In the genomic region with DNA sequence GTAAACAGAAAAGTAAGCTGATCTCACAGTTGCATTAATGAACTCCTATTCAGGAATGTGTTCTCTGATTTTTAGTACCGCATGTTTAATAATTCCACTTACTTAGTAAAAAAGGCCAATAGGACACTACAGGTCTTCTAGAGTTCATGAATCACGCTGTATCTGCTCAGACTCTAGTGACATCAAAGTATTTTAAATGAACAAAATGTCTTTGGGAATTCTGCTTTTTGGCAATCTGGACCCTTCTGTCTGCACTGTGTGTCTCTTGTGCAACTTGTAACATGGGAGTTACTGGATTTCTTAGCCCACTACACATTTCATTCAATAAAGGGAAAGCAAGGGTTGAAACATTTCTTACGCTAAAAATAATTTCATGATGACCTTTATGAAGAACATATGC, we compare ENCODE assay signal across 27 cellular contexts.
"Had no signal": no experiment of that assay in that cellular context is flagged by ENCODE, and none has a peak within 500 bp of the region (broad histone marks: within the 10 kb centered on the region; RNA-seq: fewer than 3 reads in every experiment).

No MANE protein-coding gene starts in this region.

- H3K36me3 Mint-ChIP-seq: activated naive CD4-positive, alpha-beta T cell treated with anti-CD3 and anti-CD28 coated beads, Interleukin-2, amount 50 U/mL, for 72 hours had no signal

- DNase-seq: activated CD4-positive, alpha-beta T cell treated with anti-CD3 and anti-CD28 coated beads, Interleukin-2, amount 10 ng/mL, durations not matched to agents 24 days and 14 days; activated CD4-positive, alpha-beta T cell treated with anti-CD3 and anti-CD28 coated beads, Interleukin-2, amount 50 U/mL, for 4 hours; activated CD8-positive, alpha-beta T cell treated with anti-CD3 and anti-CD28 coated beads for 36 hours; activated gamma-delta T cell; activated naive CD4-positive, alpha-beta T cell treated with anti-CD3 and anti-CD28 coated beads for 36 hours; activated T-cell treated with anti-CD3 and anti-CD28 coated beads, Interleukin-2, amount 50 U/mL, for 24 hours; anterior cingulate cortex; Kasumi-1; KG1; MG63; NCI-H1092; NCI-H1436 treated with DMSO at 0.1 percent for 48 hours; NCI-H1694 treated with DMSO at 0.1 percent for 48 hours; NCI-H2029; NCI-H345; NCI-H524 treated with DMSO at 0.1 percent for 48 hours; PC-3; Peyer's patch; RPMI8226; SHP77 treated with DMSO at 0.1 percent for 48 hours; SK-N-SH had no signal

- H3K9me3 Mint-ChIP-seq: activated CD4-positive, alpha-beta T cell treated with anti-CD3 and anti-CD28 coated beads, Interleukin-2, amount 10 ng/mL, durations not matched to agents 24 days and 14 days; activated CD8-positive, alpha-beta T cell treated with anti-CD3 and anti-CD28 coated beads for 36 hours; activated naive CD4-positive, alpha-beta T cell treated with anti-CD3 and anti-CD28 coated beads for 36 hours; activated naive CD4-positive, alpha-beta T cell treated with anti-CD3 and anti-CD28 coated beads, Interleukin-2, amount 50 U/mL, for 72 hours; activated T-cell treated with anti-CD3 and anti-CD28 coated beads, Interleukin-2, amount 50 U/mL, for 24 hours; activated T-helper 2 cell treated with anti-CD3 and anti-CD28 coated beads, Interferon-gamma antibody, Interleukin-2, Interleukin-4, amounts not matched to agents 10 μg/mL and 5 μg/mL and 100 μg/mL, durations not matched to agents 14 hours and 24 hours and 36 hours; T-helper 1 cell treated with Interleukin-12 subunit alpha and Interleukin-12 subunit beta and Interleukin-4 antibody, amounts not matched to agents 30 μg/mL and 1 μg/mL, for 36 hours; T-helper 2 cell treated with Interferon-gamma antibody and Interleukin-4, amounts not matched to agents 5 μg/mL and 100 μg/mL, for 36 hours had no signal

- H3K4me1 ChIP-seq: Peyer's patch, SJSA1 had no signal

- H3K27ac ChIP-seq: cardiac muscle cell, Peyer's patch, SJSA1 had no signal

- H3K27me3 Mint-ChIP-seq: activated CD4-positive, alpha-beta T cell treated with anti-CD3 and anti-CD28 coated beads, Interleukin-2, amount 10 ng/mL, durations not matched to agents 24 days and 14 days; activated CD8-positive, alpha-beta T cell treated with anti-CD3 and anti-CD28 coated beads for 36 hours; activated T-cell treated with anti-CD3 and anti-CD28 coated beads, Interleukin-2, amount 50 U/mL, for 24 hours had no signal

- H3K27me3 ChIP-seq: cardiac muscle cell, MG63, Peyer's patch, SJSA1 had no signal

- ATAC-seq: activated CD8-positive, alpha-beta T cell treated with anti-CD3 and anti-CD28 coated beads for 36 hours; activated naive CD4-positive, alpha-beta T cell treated with anti-CD3 and anti-CD28 coated beads, Interleukin-2, amount 50 U/mL, for 72 hours; PC-3 had no signal

- H3K4me1 Mint-ChIP-seq: activated CD4-positive, alpha-beta T cell treated with anti-CD3 and anti-CD28 coated beads, Interleukin-2, amount 10 ng/mL, durations not matched to agents 24 days and 14 days had no signal

- H3K27ac Mint-ChIP-seq: activated CD4-positive, alpha-beta T cell treated with anti-CD3 and anti-CD28 coated beads, Interleukin-2, amount 10 ng/mL, durations not matched to agents 24 days and 14 days; activated CD8-positive, alpha-beta T cell treated with anti-CD3 and anti-CD28 coated beads for 36 hours; activated naive CD4-positive, alpha-beta T cell treated with anti-CD3 and anti-CD28 coated beads for 36 hours; activated T-helper 2 cell treated with anti-CD3 and anti-CD28 coated beads, Interferon-gamma antibody, Interleukin-2, Interleukin-4, amounts not matched to agents 10 μg/mL and 5 μg/mL and 100 μg/mL, durations not matched to agents 14 hours and 24 hours and 36 hours; T-helper 1 cell treated with Interleukin-12 subunit alpha and Interleukin-12 subunit beta and Interleukin-4 antibody, amounts not matched to agents 30 μg/mL and 1 μg/mL, for 36 hours; T-helper 2 cell treated with Interferon-gamma antibody and Interleukin-4, amounts not matched to agents 5 μg/mL and 100 μg/mL, for 36 hours had no signal

- H3K9me3 ChIP-seq: MG63, Peyer's patch, SJSA1, SK-N-SH had no signal

- H3K4me3 ChIP-seq: cardiac muscle cell, MG63, Peyer's patch, SJSA1 had no signal

- H3K4me3 Mint-ChIP-seq: activated CD4-positive, alpha-beta T cell treated with anti-CD3 and anti-CD28 coated beads, Interleukin-2, amount 10 ng/mL, durations not matched to agents 24 days and 14 days; activated CD8-positive, alpha-beta T cell treated with anti-CD3 and anti-CD28 coated beads for 36 hours; activated naive CD4-positive, alpha-beta T cell treated with anti-CD3 and anti-CD28 coated beads for 36 hours; activated T-cell treated with anti-CD3 and anti-CD28 coated beads, Interleukin-2, amount 50 U/mL, for 24 hours; T-helper 1 cell treated with Interleukin-12 subunit alpha and Interleukin-12 subunit beta and Interleukin-4 antibody, amounts not matched to agents 30 μg/mL and 1 μg/mL, for 36 hours; T-helper 2 cell treated with Interferon-gamma antibody and Interleukin-4, amounts not matched to agents 5 μg/mL and 100 μg/mL, for 36 hours had no signal
